In genomic region chr1:228407118-228408040, GRCh38 we compare ENCODE assay signal across 8 cellular contexts. TPM values are rescaled to one million over a fixed set of nuclear protein-coding genes. Genes with fewer than 3 reads are reported as not detected.
DNase-seq lines count a peak whose midpoint lies in the region; ATAC-seq and TF ChIP-seq lines count a peak whose summit lies in the region.

No MANE protein-coding gene starts in this region.

- peaks cover 7% of the 10 kb centered on the region for H3K36me3 Mint-ChIP-seq in natural killer cell treated with Interleukin-12 subunit alpha and Interleukin-12 subunit beta and Interleukin-15 and Interleukin-18, amount 100 ng/mL, for 72 hours

- no peaks in the 10 kb centered on the region for H3K27me3 Mint-ChIP-seq in natural killer cell treated with Interleukin-12 subunit alpha and Interleukin-12 subunit beta and Interleukin-15 and Interleukin-18, amount 100 ng/mL, for 72 hours

- H4K20me1 ChIP-seq in BLaER1: peaks cover 72% of the 10 kb centered on the region

- no peaks in the 10 kb centered on the region for H3K9me3 ChIP-seq in BLaER1

- peak overlapping the region; percentile 75 for H3K9ac ChIP-seq in BLaER1

- peaks cover 37 to 42% of the 10 kb centered on the region in 2 donors for H3K4me1 Mint-ChIP-seq in natural killer cell treated with Interleukin-12 subunit alpha and Interleukin-12 subunit beta and Interleukin-15 and Interleukin-18, amount 100 ng/mL, for 72 hours (ENCODE audit: low read depth in 2 of 2)

- H3K27ac ChIP-seq in BLaER1 (peak overlapping the region; percentile 56; the same call in 1 of the 2 replicates), HL-60 (replicated peaks) (peak overlapping the region; percentile 60)

- no peak for DNase-seq in HL-60 (ENCODE audit: low read depth in 1 of 2, low spot score in 1 of 2)
- DNase-seq in choroid plexus epithelial cell (ENCODE audit: low read depth): peak; percentile 30
- no peak for DNase-seq in natural killer cell treated with Interleukin-12 subunit alpha and Interleukin-12 subunit beta and Interleukin-15 and Interleukin-18, amount 100 ng/mL, for 72 hours (ENCODE audit: low spot score)
- DNase-seq in SIG-M5 treated with dmso at 0.1 percent for 504 hours (lab: John Stamatoyannopoulos, UW; ENCODE audit: unreplicated experiment): no peak
- DNase-seq in SKM-1 (lab: John Stamatoyannopoulos, UW; ENCODE audit: unreplicated experiment): no peak
- no peak for DNase-seq in NCI-H226

- H3K36me3 ChIP-seq in BLaER1: peaks cover 31% of the 10 kb centered on the region

- peak overlapping the region; percentile 78 to 91 for H3K27ac Mint-ChIP-seq in natural killer cell treated with Interleukin-12 subunit alpha and Interleukin-12 subunit beta and Interleukin-15 and Interleukin-18, amount 100 ng/mL, for 72 hours

- H3K4me3 ChIP-seq in BLaER1: peak overlapping the region; percentile 96
- peak overlapping the region; percentile 59 for H3K4me3 ChIP-seq in HL-60 (replicated peaks; ENCODE audit: insufficient read depth, low read length)
- peak overlapping the region; percentile 94 for H3K4me3 ChIP-seq in choroid plexus epithelial cell (ENCODE audit: low read depth, low read length)

- no peaks in the 10 kb centered on the region for H3K9me3 Mint-ChIP-seq in natural killer cell treated with Interleukin-12 subunit alpha and Interleukin-12 subunit beta and Interleukin-15 and Interleukin-18, amount 100 ng/mL, for 72 hours

- H3K27me3 ChIP-seq in BLaER1 (no peaks in the 10 kb centered on the region), HL-60 (ENCODE audit: insufficient read depth, poor library complexity, severe bottlenecking) (no peaks in the 10 kb centered on the region)

- TF ChIP-seq CTCF in HL-60 (IDR thresholded peaks at IDR 0.05; ENCODE audit: insufficient read depth, low read length) (no peak), choroid plexus epithelial cell (conservative IDR thresholded peaks at IDR 0.05; ENCODE audit: low read depth, low read length) (no peak)

- no peak for ATAC-seq in natural killer cell treated with Interleukin-12 subunit alpha and Interleukin-12 subunit beta and Interleukin-15 and Interleukin-18, amount 100 ng/mL, for 72 hours
- no peak for ATAC-seq in GM21619 (IDR thresholded peaks at IDR 0.05; ENCODE audit: unreplicated experiment)

- peak overlapping the region; percentile 90 for H3K4me2 ChIP-seq in BLaER1

- H3K4me3 Mint-ChIP-seq in natural killer cell treated with Interleukin-12 subunit alpha and Interleukin-12 subunit beta and Interleukin-15 and Interleukin-18, amount 100 ng/mL, for 72 hours: peak overlapping the region; percentile 96

- H3K4me1 ChIP-seq in BLaER1: peaks cover 47% of the 10 kb centered on the region

RNA-seq across cellular contexts. Expression of gene TRIM11, which starts 0.7 kb away (rescaled TPM):
- total RNA-seq in natural killer cell treated with Interleukin-12 subunit alpha and Interleukin-12 subunit beta and Interleukin-15 and Interleukin-18, amount 100 ng/mL, for 72 hours: 10 to 100 TPM; 69.2 to 84.7 TPM

RNA-seq across cellular contexts. Expression of gene TRIM17, which starts 9.3 kb away (rescaled TPM):
- 1 to 10 TPM; 2.0 to 2.2 TPM for total RNA-seq in natural killer cell treated with Interleukin-12 subunit alpha and Interleukin-12 subunit beta and Interleukin-15 and Interleukin-18, amount 100 ng/mL, for 72 hours
